Comparison of ENCODE assay signal across 8 cellular contexts in the genomic region with DNA sequence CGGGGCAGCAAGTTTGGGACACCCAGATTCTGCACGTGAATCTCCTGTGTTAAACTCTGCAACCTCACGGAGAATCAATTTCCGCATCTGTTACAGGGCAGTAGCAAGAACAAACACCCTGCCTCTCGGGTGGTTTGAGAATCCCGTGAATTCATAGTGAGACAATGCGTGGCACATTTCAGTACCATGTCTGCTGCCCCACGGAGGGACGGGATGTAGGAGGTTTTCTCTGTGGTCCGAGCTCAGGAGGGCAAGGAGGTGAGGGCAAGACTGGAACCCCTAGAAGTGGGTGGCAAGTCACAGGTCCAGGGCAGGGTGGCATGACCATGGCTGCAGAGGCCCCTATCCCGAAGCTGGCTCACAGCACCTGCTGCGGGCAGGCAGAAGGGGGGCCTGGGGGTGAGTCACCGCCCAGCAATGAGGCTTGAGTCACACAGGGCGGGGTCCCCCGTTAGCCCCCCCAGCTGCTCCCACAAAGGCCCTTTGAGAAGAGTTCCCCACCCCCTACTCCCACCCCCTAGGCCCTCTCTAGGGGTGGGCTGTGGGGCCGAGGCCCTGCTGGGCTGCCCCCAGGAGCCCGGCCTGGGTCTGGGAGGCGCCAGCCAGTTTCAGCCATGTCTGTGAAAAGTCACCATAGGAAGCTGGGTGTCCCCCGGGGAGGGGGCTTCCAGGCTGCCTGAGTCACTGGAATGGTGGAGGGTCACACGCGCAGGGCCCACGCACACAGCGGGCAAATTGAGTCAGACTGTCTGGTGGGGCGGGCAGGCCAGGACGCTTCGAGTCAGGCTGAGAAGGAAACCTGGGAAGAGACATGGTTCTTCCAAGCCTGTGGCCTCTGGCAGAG. TPM values are rescaled to one million over a fixed set of nuclear protein-coding genes. Genes with fewer than 3 reads are reported as not detected.
DNase-seq lines count a peak whose midpoint lies in the region; TF ChIP-seq lines count a peak whose summit lies in the region.

No MANE protein-coding gene starts in this region.

- H4K91ac ChIP-seq in trophoblast cell (ENCODE audit: low read depth, low read length) = peak overlapping the region; percentile 100

- peak overlapping the region; percentile 100 for H2BK5ac ChIP-seq in trophoblast cell (ENCODE audit: low read depth, low read length, poor library complexity)

- no peak overlapping the region for H3K9ac ChIP-seq in trophoblast cell (ENCODE audit: low read length)

- peak overlapping the region; percentile 99 for H2BK12ac ChIP-seq in trophoblast cell (ENCODE audit: low read length)

- peak overlapping the region; percentile 95 for H2AK5ac ChIP-seq in trophoblast cell (ENCODE audit: low read length)

- H3K18ac ChIP-seq in trophoblast cell (ENCODE audit: low read length) = peak overlapping the region; percentile 93

- H3K9me3 ChIP-seq in cardiac muscle cell (ENCODE audit: low read depth) (no peaks in the 10 kb centered on the region), trophoblast cell (ENCODE audit: insufficient read depth, low read depth, low read length) (no peaks in the 10 kb centered on the region)

- WGBS in trophoblast cell (ENCODE audit: extremely low coverage, insufficient coverage, insufficient read length) = no CpG with 5 or more reads among the region's 26 CpGs

- H3K4me1 ChIP-seq in cardiac muscle cell (ENCODE audit: low read depth) = peaks cover 13% of the 10 kb centered on the region
- H3K4me1 ChIP-seq in trophoblast cell (ENCODE audit: control insufficient read depth in 1 of 2, insufficient read depth in 2 of 2, low read length in 2 of 2) = peaks cover 44 to 48% of the 10 kb centered on the region in 2 experiments

- CTCF ChIA-PET in RWPE1 (lab: Yijun Ruan, JAX) = interaction anchor here (0.5 to 1.0 kb wide), 3 partner anchors 11 to 153 kb away, joined by 3 to 5 read pairs (median 3); no protein-coding TSS in a partner anchor

- H3K23ac ChIP-seq in trophoblast cell (ENCODE audit: low read length) = no peak overlapping the region

- H2AFZ ChIP-seq in trophoblast cell (ENCODE audit: insufficient read depth, low read length, poor library complexity) = peak overlapping the region; percentile 24

- H3K27me3 ChIP-seq in cardiac muscle cell = no peaks in the 10 kb centered on the region
- H3K27me3 ChIP-seq in trophoblast cell (ENCODE audit: insufficient read depth, low read length) = no peaks in the 10 kb centered on the region

- peak; percentile 69 for DNase-seq in ELF-1 (ENCODE audit: low read depth, low spot score)
- peak; percentile 89 for DNase-seq in RWPE1 (ENCODE audit: low spot score)
- peak; percentile 85 for DNase-seq in amniotic epithelial cell (ENCODE audit: low read depth)
- DNase-seq in cardiac muscle cell (ENCODE audit: low read depth in 1 of 2, low spot score in 1 of 2) = peak in 1 of 2 donors; percentile 92
- DNase-seq in trophoblast cell = peak; percentile 86 to 91
- no peak for DNase-seq in DMS79 (lab: John Stamatoyannopoulos, UW)
- DNase-seq in NCI-H146 (lab: John Stamatoyannopoulos, UW) = no peak
- DNase-seq in RPMI8226 = no peak

- TF ChIP-seq CTCF in RWPE1 (conservative IDR thresholded peaks at IDR 0.05; ENCODE audit: low read depth) = no peak
- no peak for TF ChIP-seq CTCF in cardiac muscle cell (IDR thresholded peaks at IDR 0.05; ENCODE audit: low read depth, low read length)

- H3K4me3 ChIP-seq in cardiac muscle cell = no peak overlapping the region
- no peak overlapping the region for H3K4me3 ChIP-seq in trophoblast cell (ENCODE audit: low read depth, low read length)

- peak overlapping the region; percentile 84 for H4K12ac ChIP-seq in trophoblast cell (ENCODE audit: low read depth, low read length)

- peak overlapping the region; percentile 93 for H3K14ac ChIP-seq in trophoblast cell (ENCODE audit: low read length)

- H3K36me3 ChIP-seq in cardiac muscle cell = no peaks in the 10 kb centered on the region
- no peaks in the 10 kb centered on the region for H3K36me3 ChIP-seq in trophoblast cell (ENCODE audit: control insufficient read depth in 1 of 2, insufficient read depth in 2 of 2, low read length in 2 of 2)

- peak overlapping the region; percentile 94 for H3K4ac ChIP-seq in trophoblast cell (ENCODE audit: low read depth, low read length)

- POLR2A ChIA-PET in RWPE1 (lab: Yijun Ruan, JAX; ENCODE audit: low non-redundant PET) = interaction anchor here (0.6 to 1.0 kb wide), 4 partner anchors 15 to 800 kb away, joined by 3 to 5 read pairs (median 4); a partner anchor contains a TSS

- H3K27ac ChIP-seq in RWPE1 = peak overlapping the region; percentile 100
- H3K27ac ChIP-seq in cardiac muscle cell = peak overlapping the region; percentile 68
- H3K27ac ChIP-seq in trophoblast cell (ENCODE audit: low read depth, low read length) = peak overlapping the region; percentile 95

- H3K4me2 ChIP-seq in trophoblast cell (ENCODE audit: low read length) = peak overlapping the region; percentile 13

- peak overlapping the region; percentile 96 for H4K8ac ChIP-seq in trophoblast cell (ENCODE audit: low read depth, low read length)

- peaks cover 66% of the 10 kb centered on the region for H3K79me1 ChIP-seq in trophoblast cell (ENCODE audit: low read length)

- H3K79me2 ChIP-seq in trophoblast cell (ENCODE audit: control insufficient read depth, insufficient read depth, low read length, poor library complexity) = peaks cover 28% of the 10 kb centered on the region

- H2BK120ac ChIP-seq in trophoblast cell (ENCODE audit: insufficient read depth, low read length, poor library complexity) = peak overlapping the region; percentile 99

RNA-seq across cellular contexts. Expression of gene NANOS3, which starts 25.8 kb away (rescaled TPM):
- total RNA-seq in cardiac muscle cell = 0.39 and 2.0 TPM in 2 replicates
- polyA plus RNA-seq in cardiac muscle cell = 0.86 and 1.6 TPM in 2 replicates
- 1.8 and 2.0 TPM in 2 replicates for polyA plus RNA-seq in trophoblast cell (2013)

RNA-seq across cellular contexts. Expression of gene BRME1, which starts 54.8 kb away (rescaled TPM):
- 4.0 and 8.8 TPM in 2 replicates for total RNA-seq in cardiac muscle cell
- polyA plus RNA-seq in cardiac muscle cell = 3.0 and 8.2 TPM in 2 replicates
- 1.1 TPM in 2 replicates for polyA plus RNA-seq in trophoblast cell (2013)

RNA-seq across cellular contexts. Expression of gene CC2D1A, which starts 54.9 kb away (rescaled TPM):
- total RNA-seq in cardiac muscle cell = 43.2 and 46.6 TPM in 2 replicates
- 41.5 and 42.5 TPM in 2 replicates for polyA plus RNA-seq in cardiac muscle cell
- 17.6 and 17.8 TPM in 2 replicates for polyA plus RNA-seq in trophoblast cell (2013)

RNA-seq across cellular contexts. Expression of gene ZSWIM4, which starts 55.9 kb away (rescaled TPM):
- total RNA-seq in cardiac muscle cell = 13.7 and 29.8 TPM in 2 replicates
- 13.0 and 19.6 TPM in 2 replicates for polyA plus RNA-seq in cardiac muscle cell
- polyA plus RNA-seq in trophoblast cell (2013) = 13.1 and 14.3 TPM in 2 replicates

Comparison
In these comparisons a context has a peak if more than half of its experiments do, and no peak if none do; other contexts are left out.
1. DNase-seq: peak in ELF-1 (single experiment), RWPE1 (single experiment), amniotic epithelial cell (single experiment) and trophoblast cell (2 of 2); none in DMS79 (single experiment), NCI-H146 (single experiment) and RPMI8226 (single experiment).
2. Peak in every context shown above with its lines, with median percentiles within 50 percentile points of each other: H3K27ac ChIP-seq.